Comparison of ENCODE assay signal across 2 cellular contexts in the genomic region with DNA sequence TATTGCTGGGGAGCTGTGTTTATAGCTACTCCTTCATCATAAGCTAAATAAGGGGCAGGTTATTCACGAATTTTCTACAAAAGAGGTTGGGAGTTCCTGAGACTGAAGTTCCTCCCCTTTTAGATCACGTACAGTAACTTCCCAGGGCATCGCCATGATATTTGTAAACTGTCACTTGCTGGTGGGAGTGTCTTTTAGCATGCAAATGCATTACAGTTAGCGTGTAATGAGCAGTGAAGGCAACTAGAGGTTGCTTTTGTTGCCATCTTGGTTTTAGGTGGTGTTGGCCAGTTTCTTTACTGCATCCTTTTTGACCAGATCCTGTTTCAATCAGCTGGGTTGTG.
TF ChIP-seq lines count a peak whose summit lies in the region.

No MANE protein-coding gene starts in this region.

TF ChIP-seq in IMR-90, 13 proteins besides CTCF, POLR2A, EP300 and RAD21:
- TF ChIP-seq RFX5 (IDR thresholded peaks at IDR 0.05; ENCODE audit: low read depth, low read length) (no peak), SMC3 (IDR thresholded peaks at IDR 0.05; ENCODE audit: low read depth, low read length) (no peak), FOS (IDR thresholded peaks at IDR 0.05; ENCODE audit: low read depth, low read length) (no peak), MAFK (IDR thresholded peaks at IDR 0.05; ENCODE audit: low read depth, low read length) (no peak), USF2 (IDR thresholded peaks at IDR 0.05; ENCODE audit: low read depth, low read length) (no peak), MAZ (IDR thresholded peaks at IDR 0.05; ENCODE audit: borderline replicate concordance, low read depth, low read length) (no peak), BHLHE40 (IDR thresholded peaks at IDR 0.05; ENCODE audit: low read depth, low read length) (no peak), CHD1 (IDR thresholded peaks at IDR 0.05; ENCODE audit: low read depth, low read length) (no peak), RCOR1 (IDR thresholded peaks at IDR 0.05; ENCODE audit: insufficient replicate concordance, low read length) (no peak), MXI1 (IDR thresholded peaks at IDR 0.05; ENCODE audit: borderline replicate concordance, low read depth, low read length) (no peak), CEBPB (IDR thresholded peaks at IDR 0.05; ENCODE audit: low read depth, low read length) (no peak)
- TF ChIP-seq, protein P1, sequence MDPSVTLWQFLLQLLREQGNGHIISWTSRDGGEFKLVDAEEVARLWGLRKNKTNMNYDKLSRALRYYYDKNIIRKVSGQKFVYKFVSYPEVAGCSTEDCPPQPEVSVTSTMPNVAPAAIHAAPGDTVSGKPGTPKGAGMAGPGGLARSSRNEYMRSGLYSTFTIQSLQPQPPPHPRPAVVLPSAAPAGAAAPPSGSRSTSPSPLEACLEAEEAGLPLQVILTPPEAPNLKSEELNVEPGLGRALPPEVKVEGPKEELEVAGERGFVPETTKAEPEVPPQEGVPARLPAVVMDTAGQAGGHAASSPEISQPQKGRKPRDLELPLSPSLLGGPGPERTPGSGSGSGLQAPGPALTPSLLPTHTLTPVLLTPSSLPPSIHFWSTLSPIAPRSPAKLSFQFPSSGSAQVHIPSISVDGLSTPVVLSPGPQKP (IDR thresholded peaks at IDR 0.05; ENCODE audit: borderline replicate concordance, low read depth, low read length): no peak

TF ChIP-seq in HepG2, 621 proteins besides CTCF, POLR2A, EP300 and RAD21:
- TF ChIP-seq ZNF296 (CRISPR knock-in tag; conservative IDR thresholded peaks at IDR 0.05) (no peak), TBX2 (CRISPR knock-in tag; IDR thresholded peaks at IDR 0.05; ENCODE audit: borderline replicate concordance) (no peak), REL (CRISPR knock-in tag; conservative IDR thresholded peaks at IDR 0.05) (no peak), RFXANK (CRISPR knock-in tag; IDR thresholded peaks at IDR 0.05) (no peak), HOXD1 (CRISPR knock-in tag; IDR thresholded peaks at IDR 0.05) (no peak), GLI4 (CRISPR knock-in tag; IDR thresholded peaks at IDR 0.05; ENCODE audit: borderline replicate concordance) (no peak), AGO2 (optimal IDR thresholded peaks at IDR 0.05; ENCODE audit: low read depth, low read length) (no peak)
- TF ChIP-seq, protein P2, sequence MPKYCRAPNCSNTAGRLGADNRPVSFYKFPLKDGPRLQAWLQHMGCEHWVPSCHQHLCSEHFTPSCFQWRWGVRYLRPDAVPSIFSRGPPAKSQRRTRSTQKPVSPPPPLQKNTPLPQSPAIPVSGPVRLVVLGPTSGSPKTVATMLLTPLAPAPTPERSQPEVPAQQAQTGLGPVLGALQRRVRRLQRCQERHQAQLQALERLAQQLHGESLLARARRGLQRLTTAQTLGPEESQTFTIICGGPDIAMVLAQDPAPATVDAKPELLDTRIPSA (CRISPR knock-in tag; IDR thresholded peaks at IDR 0.05; ENCODE audit: borderline replicate concordance): no peak
